In the genomic region with DNA sequence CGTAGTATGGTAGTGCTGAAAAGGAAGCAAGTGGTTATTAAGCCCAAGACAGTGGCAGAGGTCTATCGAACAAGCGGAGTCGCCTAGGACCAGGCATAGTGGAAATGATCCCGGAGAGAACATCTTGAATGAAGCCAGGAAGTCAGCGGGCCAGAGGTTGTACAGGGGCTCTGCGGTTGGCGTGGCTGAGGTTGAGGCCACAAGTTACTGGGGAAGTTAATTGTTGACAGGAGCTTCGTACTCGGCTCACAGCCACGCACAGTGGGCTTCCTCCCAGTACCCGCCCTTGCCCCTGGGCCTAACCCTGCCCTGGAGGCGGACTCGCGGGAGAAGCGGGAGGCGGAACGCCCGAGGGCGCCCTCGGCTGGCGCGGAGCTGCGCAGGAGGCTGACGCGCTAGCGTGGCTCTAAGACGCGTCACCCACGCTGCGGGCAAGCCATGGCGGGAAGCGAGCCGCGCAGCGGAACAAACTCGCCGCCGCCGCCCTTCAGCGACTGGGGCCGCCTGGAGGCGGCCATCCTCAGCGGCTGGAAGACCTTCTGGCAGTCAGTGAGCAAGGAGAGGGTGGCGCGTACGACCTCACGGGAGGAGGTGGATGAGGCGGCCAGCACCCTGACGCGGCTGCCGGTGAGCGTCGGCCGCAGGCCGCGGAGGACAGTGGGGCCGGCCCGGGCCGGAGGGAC, we compare ENCODE assay signal across 1 cellular context.
TF ChIP-seq lines count a peak whose summit lies in the region.

A gene with protein sequence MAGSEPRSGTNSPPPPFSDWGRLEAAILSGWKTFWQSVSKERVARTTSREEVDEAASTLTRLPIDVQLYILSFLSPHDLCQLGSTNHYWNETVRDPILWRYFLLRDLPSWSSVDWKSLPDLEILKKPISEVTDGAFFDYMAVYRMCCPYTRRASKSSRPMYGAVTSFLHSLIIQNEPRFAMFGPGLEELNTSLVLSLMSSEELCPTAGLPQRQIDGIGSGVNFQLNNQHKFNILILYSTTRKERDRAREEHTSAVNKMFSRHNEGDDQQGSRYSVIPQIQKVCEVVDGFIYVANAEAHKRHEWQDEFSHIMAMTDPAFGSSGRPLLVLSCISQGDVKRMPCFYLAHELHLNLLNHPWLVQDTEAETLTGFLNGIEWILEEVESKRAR (plus strand): TSS at position 410 of the 683 bp plus-strand sequence. CDS start 29 bp downstream, at position 439.

TF ChIP-seq in K562, 482 proteins besides CTCF, POLR2A, EP300 and RAD21 (continued from another document and continues in another):
- TF ChIP-seq, protein P1, sequence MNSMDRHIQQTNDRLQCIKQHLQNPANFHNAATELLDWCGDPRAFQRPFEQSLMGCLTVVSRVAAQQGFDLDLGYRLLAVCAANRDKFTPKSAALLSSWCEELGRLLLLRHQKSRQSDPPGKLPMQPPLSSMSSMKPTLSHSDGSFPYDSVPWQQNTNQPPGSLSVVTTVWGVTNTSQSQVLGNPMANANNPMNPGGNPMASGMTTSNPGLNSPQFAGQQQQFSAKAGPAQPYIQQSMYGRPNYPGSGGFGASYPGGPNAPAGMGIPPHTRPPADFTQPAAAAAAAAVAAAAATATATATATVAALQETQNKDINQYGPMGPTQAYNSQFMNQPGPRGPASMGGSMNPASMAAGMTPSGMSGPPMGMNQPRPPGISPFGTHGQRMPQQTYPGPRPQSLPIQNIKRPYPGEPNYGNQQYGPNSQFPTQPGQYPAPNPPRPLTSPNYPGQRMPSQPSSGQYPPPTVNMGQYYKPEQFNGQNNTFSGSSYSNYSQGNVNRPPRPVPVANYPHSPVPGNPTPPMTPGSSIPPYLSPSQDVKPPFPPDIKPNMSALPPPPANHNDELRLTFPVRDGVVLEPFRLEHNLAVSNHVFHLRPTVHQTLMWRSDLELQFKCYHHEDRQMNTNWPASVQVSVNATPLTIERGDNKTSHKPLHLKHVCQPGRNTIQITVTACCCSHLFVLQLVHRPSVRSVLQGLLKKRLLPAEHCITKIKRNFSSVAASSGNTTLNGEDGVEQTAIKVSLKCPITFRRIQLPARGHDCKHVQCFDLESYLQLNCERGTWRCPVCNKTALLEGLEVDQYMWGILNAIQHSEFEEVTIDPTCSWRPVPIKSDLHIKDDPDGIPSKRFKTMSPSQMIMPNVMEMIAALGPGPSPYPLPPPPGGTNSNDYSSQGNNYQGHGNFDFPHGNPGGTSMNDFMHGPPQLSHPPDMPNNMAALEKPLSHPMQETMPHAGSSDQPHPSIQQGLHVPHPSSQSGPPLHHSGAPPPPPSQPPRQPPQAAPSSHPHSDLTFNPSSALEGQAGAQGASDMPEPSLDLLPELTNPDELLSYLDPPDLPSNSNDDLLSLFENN (IDR thresholded peaks at IDR 0.05; ENCODE audit: low read depth in 2 of 2, low read length in 2 of 2) = peak in 1 of 2 experiments; percentile 71; a peak in 1 of 4 replicates
- TF ChIP-seq SRSF3 (IDR thresholded peaks at IDR 0.05; ENCODE audit: insufficient read depth, low read length) = no peak
- TF ChIP-seq, protein P2, sequence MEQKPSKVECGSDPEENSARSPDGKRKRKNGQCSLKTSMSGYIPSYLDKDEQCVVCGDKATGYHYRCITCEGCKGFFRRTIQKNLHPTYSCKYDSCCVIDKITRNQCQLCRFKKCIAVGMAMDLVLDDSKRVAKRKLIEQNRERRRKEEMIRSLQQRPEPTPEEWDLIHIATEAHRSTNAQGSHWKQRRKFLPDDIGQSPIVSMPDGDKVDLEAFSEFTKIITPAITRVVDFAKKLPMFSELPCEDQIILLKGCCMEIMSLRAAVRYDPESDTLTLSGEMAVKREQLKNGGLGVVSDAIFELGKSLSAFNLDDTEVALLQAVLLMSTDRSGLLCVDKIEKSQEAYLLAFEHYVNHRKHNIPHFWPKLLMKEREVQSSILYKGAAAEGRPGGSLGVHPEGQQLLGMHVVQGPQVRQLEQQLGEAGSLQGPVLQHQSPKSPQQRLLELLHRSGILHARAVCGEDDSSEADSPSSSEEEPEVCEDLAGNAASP (IDR thresholded peaks at IDR 0.05) = no peak
- TF ChIP-seq SRSF1 (IDR thresholded peaks at IDR 0.05; ENCODE audit: low read depth, low read length) = no peak
- peak; percentile 73 for TF ChIP-seq DMBX1 (CRISPR knock-in tag; IDR thresholded peaks at IDR 0.05; ENCODE audit: borderline replicate concordance)
- TF ChIP-seq, protein P3, sequence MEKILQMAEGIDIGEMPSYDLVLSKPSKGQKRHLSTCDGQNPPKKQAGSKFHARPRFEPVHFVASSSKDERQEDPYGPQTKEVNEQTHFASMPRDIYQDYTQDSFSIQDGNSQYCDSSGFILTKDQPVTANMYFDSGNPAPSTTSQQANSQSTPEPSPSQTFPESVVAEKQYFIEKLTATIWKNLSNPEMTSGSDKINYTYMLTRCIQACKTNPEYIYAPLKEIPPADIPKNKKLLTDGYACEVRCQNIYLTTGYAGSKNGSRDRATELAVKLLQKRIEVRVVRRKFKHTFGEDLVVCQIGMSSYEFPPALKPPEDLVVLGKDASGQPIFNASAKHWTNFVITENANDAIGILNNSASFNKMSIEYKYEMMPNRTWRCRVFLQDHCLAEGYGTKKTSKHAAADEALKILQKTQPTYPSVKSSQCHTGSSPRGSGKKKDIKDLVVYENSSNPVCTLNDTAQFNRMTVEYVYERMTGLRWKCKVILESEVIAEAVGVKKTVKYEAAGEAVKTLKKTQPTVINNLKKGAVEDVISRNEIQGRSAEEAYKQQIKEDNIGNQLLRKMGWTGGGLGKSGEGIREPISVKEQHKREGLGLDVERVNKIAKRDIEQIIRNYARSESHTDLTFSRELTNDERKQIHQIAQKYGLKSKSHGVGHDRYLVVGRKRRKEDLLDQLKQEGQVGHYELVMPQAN (IDR thresholded peaks at IDR 0.05; ENCODE audit: borderline replicate concordance) = no peak
- no peak for TF ChIP-seq PTRF (tag; IDR thresholded peaks at IDR 0.05)
- TF ChIP-seq MXI1 (IDR thresholded peaks at IDR 0.05; ENCODE audit: low read depth, low read length) = peak; percentile 59; the same call in 1 of the 2 replicates
- TF ChIP-seq, protein P4, sequence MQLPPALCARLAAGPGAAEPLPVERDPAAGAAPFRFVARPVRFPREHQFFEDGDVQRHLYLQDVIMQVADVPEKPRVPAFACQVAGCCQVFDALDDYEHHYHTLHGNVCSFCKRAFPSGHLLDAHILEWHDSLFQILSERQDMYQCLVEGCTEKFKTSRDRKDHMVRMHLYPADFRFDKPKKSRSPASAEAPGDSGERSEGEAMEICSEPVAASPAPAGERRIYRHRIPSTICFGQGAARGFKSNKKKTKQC (CRISPR knock-in tag; IDR thresholded peaks at IDR 0.05) = no peak; the same call in none of the 2 replicates
- TF ChIP-seq, protein P5, sequence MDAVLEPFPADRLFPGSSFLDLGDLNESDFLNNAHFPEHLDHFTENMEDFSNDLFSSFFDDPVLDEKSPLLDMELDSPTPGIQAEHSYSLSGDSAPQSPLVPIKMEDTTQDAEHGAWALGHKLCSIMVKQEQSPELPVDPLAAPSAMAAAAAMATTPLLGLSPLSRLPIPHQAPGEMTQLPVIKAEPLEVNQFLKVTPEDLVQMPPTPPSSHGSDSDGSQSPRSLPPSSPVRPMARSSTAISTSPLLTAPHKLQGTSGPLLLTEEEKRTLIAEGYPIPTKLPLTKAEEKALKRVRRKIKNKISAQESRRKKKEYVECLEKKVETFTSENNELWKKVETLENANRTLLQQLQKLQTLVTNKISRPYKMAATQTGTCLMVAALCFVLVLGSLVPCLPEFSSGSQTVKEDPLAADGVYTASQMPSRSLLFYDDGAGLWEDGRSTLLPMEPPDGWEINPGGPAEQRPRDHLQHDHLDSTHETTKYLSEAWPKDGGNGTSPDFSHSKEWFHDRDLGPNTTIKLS (IDR thresholded peaks at IDR 0.05; ENCODE audit: borderline replicate concordance, low read depth) = peak; percentile 91
- TF ChIP-seq, protein P6, sequence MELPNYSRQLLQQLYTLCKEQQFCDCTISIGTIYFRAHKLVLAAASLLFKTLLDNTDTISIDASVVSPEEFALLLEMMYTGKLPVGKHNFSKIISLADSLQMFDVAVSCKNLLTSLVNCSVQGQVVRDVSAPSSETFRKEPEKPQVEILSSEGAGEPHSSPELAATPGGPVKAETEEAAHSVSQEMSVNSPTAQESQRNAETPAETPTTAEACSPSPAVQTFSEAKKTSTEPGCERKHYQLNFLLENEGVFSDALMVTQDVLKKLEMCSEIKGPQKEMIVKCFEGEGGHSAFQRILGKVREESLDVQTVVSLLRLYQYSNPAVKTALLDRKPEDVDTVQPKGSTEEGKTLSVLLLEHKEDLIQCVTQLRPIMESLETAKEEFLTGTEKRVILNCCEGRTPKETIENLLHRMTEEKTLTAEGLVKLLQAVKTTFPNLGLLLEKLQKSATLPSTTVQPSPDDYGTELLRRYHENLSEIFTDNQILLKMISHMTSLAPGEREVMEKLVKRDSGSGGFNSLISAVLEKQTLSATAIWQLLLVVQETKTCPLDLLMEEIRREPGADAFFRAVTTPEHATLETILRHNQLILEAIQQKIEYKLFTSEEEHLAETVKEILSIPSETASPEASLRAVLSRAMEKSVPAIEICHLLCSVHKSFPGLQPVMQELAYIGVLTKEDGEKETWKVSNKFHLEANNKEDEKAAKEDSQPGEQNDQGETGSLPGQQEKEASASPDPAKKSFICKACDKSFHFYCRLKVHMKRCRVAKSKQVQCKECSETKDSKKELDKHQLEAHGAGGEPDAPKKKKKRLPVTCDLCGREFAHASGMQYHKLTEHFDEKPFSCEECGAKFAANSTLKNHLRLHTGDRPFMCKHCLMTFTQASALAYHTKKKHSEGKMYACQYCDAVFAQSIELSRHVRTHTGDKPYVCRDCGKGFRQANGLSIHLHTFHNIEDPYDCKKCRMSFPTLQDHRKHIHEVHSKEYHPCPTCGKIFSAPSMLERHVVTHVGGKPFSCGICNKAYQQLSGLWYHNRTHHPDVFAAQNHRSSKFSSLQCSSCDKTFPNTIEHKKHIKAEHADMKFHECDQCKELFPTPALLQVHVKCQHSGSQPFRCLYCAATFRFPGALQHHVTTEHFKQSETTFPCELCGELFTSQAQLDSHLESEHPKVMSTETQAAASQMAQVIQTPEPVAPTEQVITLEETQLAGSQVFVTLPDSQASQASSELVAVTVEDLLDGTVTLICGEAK (IDR thresholded peaks at IDR 0.05) = no peak
- TF ChIP-seq, protein P6 (CRISPR knock-in tag; IDR thresholded peaks at IDR 0.05) = no peak
- no peak for TF ChIP-seq KLF10 (CRISPR knock-in tag; IDR thresholded peaks at IDR 0.05)
- 0 out of 2 replicates have a peak, but pooled peaks have one; percentile 51 for TF ChIP-seq SREBF2 (CRISPR knock-in tag; IDR thresholded peaks at IDR 0.05)
- peak; percentile 43; the same call in 1 of the 2 replicates for TF ChIP-seq GABPA (tag; conservative IDR thresholded peaks at IDR 0.05; ENCODE audit: low read depth)
- TF ChIP-seq TCF7L2 (IDR thresholded peaks at IDR 0.05; ENCODE audit: low read depth, low read length) = no peak
- no peak for TF ChIP-seq PTBP1 (IDR thresholded peaks at IDR 0.05; ENCODE audit: low read depth, low read length)
- TF ChIP-seq, protein P7, sequence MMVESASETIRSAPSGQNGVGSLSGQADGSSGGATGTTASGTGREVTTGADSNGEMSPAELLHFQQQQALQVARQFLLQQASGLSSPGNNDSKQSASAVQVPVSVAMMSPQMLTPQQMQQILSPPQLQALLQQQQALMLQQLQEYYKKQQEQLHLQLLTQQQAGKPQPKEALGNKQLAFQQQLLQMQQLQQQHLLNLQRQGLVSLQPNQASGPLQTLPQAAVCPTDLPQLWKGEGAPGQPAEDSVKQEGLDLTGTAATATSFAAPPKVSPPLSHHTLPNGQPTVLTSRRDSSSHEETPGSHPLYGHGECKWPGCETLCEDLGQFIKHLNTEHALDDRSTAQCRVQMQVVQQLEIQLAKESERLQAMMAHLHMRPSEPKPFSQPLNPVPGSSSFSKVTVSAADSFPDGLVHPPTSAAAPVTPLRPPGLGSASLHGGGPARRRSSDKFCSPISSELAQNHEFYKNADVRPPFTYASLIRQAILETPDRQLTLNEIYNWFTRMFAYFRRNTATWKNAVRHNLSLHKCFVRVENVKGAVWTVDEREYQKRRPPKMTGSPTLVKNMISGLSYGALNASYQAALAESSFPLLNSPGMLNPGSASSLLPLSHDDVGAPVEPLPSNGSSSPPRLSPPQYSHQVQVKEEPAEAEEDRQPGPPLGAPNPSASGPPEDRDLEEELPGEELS (CRISPR knock-in tag; IDR thresholded peaks at IDR 0.05; ENCODE audit: borderline replicate concordance) = no peak; the same call in 1 of the 2 replicates
- TF ChIP-seq DACH1 (IDR thresholded peaks at IDR 0.05; ENCODE audit: partially characterized antibody) = no peak
- peak; percentile 93 for TF ChIP-seq RBBP5 (IDR thresholded peaks at IDR 0.05; ENCODE audit: borderline replicate concordance, insufficient read depth, low read length, poor library complexity, severe bottlenecking)
- TF ChIP-seq TRIM24 (IDR thresholded peaks at IDR 0.05) = peak in 1 of 2 experiments; percentile 57; a peak in 2 of 4 replicates
- TF ChIP-seq POLR2B (IDR thresholded peaks at IDR 0.05; ENCODE audit: low read depth, partially characterized antibody) = peak; percentile 83
- no peak for TF ChIP-seq NFXL1 (CRISPR knock-in tag; IDR thresholded peaks at IDR 0.05)
- TF ChIP-seq SETDB1 (IDR thresholded peaks at IDR 0.05; ENCODE audit: low read length) = peak; percentile 77
- TF ChIP-seq, protein P8, sequence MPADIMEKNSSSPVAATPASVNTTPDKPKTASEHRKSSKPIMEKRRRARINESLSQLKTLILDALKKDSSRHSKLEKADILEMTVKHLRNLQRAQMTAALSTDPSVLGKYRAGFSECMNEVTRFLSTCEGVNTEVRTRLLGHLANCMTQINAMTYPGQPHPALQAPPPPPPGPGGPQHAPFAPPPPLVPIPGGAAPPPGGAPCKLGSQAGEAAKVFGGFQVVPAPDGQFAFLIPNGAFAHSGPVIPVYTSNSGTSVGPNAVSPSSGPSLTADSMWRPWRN (IDR thresholded peaks at IDR 0.05; ENCODE audit: low read depth) = no peak
- no peak for TF ChIP-seq ETS2 (tag; IDR thresholded peaks at IDR 0.05; ENCODE audit: borderline replicate concordance, poor library complexity, severe bottlenecking)
